In genomic region chr7:98617960-98618418, GRCh38 we compare ENCODE assay signal across 1 cellular context.
TF ChIP-seq lines count a peak whose summit lies in the region.

No MANE protein-coding gene starts in this region.

TF ChIP-seq in HEK293, 187 proteins besides CTCF, POLR2A, EP300 and RAD21 (continued from another document):
- TF ChIP-seq PRDM10 (tag by site-specific recombination; IDR thresholded peaks at IDR 0.05), result no peak
- no peak for TF ChIP-seq ZNF23 (tag by site-specific recombination; IDR thresholded peaks at IDR 0.05; ENCODE audit: borderline replicate concordance)
- no peak for TF ChIP-seq MZF1 (tag by site-specific recombination; IDR thresholded peaks at IDR 0.05; ENCODE audit: borderline replicate concordance)
- no peak for TF ChIP-seq ZNF214 (tag by site-specific recombination; IDR thresholded peaks at IDR 0.05; ENCODE audit: borderline replicate concordance)
- no peak for TF ChIP-seq ZBTB21 (tag by site-specific recombination; IDR thresholded peaks at IDR 0.05)
- TF ChIP-seq ZBTB8A (tag by site-specific recombination; IDR thresholded peaks at IDR 0.05), result no peak
- TF ChIP-seq ZNF548 (tag by site-specific recombination; IDR thresholded peaks at IDR 0.05), result no peak
- peak; percentile 71; the same call in 1 of the 2 replicates for TF ChIP-seq ZNF777 (tag by site-specific recombination; IDR thresholded peaks at IDR 0.05; ENCODE audit: borderline replicate concordance)
- TF ChIP-seq KLF8 (tag by site-specific recombination; IDR thresholded peaks at IDR 0.05), result no peak
- TF ChIP-seq PRDM1 (tag by site-specific recombination; IDR thresholded peaks at IDR 0.05), result no peak
- no peak for TF ChIP-seq ZNF138 (tag by site-specific recombination; IDR thresholded peaks at IDR 0.05; ENCODE audit: borderline replicate concordance)
- TF ChIP-seq ZNF704 (tag by site-specific recombination; IDR thresholded peaks at IDR 0.05), result no peak
- TF ChIP-seq ZSCAN4 (tag by site-specific recombination; IDR thresholded peaks at IDR 0.05), result no peak
- 0 out of 2 replicates have a peak, but pooled peaks have one; percentile 30 for TF ChIP-seq ZNF335 (tag by site-specific recombination; conservative IDR thresholded peaks at IDR 0.05)
- no peak for TF ChIP-seq ZNF677 (tag by site-specific recombination; IDR thresholded peaks at IDR 0.05)
- TF ChIP-seq ZNF202 (tag by site-specific recombination; IDR thresholded peaks at IDR 0.05; ENCODE audit: borderline replicate concordance), result no peak
- TF ChIP-seq ZNF157 (tag by site-specific recombination; IDR thresholded peaks at IDR 0.05), result no peak
- no peak; the same call in 1 of the 2 replicates for TF ChIP-seq ZNF76 (tag by site-specific recombination; IDR thresholded peaks at IDR 0.05; ENCODE audit: borderline replicate concordance, low read depth)
- peak; percentile 66 for TF ChIP-seq ZIC2 (tag by site-specific recombination; IDR thresholded peaks at IDR 0.05)
- TF ChIP-seq ZNF423 (tag by site-specific recombination; IDR thresholded peaks at IDR 0.05), result no peak
- TF ChIP-seq ZNF362 (tag by site-specific recombination; IDR thresholded peaks at IDR 0.05), result no peak
- TF ChIP-seq ZNF600 (tag by site-specific recombination; IDR thresholded peaks at IDR 0.05), result 0 out of 2 replicates have a peak, but pooled peaks have one; percentile 12
- no peak for TF ChIP-seq BCL11A (tag by site-specific recombination; IDR thresholded peaks at IDR 0.05; ENCODE audit: low read depth)
- no peak for TF ChIP-seq ZNF843 (tag by site-specific recombination; IDR thresholded peaks at IDR 0.05)
- TF ChIP-seq ZNF830 (tag by site-specific recombination; IDR thresholded peaks at IDR 0.05; ENCODE audit: low read depth), result no peak
- TF ChIP-seq ZNF639 (tag by site-specific recombination; IDR thresholded peaks at IDR 0.05), result no peak
- no peak for TF ChIP-seq ZNF274 (IDR thresholded peaks at IDR 0.05; ENCODE audit: low read length)
- no peak for TF ChIP-seq ZNF274 (tag by site-specific recombination; IDR thresholded peaks at IDR 0.05; ENCODE audit: borderline replicate concordance)
- TF ChIP-seq, protein P1, sequence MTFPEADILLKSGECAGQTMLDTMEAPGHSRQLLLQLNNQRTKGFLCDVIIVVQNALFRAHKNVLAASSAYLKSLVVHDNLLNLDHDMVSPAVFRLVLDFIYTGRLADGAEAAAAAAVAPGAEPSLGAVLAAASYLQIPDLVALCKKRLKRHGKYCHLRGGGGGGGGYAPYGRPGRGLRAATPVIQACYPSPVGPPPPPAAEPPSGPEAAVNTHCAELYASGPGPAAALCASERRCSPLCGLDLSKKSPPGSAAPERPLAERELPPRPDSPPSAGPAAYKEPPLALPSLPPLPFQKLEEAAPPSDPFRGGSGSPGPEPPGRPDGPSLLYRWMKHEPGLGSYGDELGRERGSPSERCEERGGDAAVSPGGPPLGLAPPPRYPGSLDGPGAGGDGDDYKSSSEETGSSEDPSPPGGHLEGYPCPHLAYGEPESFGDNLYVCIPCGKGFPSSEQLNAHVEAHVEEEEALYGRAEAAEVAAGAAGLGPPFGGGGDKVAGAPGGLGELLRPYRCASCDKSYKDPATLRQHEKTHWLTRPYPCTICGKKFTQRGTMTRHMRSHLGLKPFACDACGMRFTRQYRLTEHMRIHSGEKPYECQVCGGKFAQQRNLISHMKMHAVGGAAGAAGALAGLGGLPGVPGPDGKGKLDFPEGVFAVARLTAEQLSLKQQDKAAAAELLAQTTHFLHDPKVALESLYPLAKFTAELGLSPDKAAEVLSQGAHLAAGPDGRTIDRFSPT (tag by site-specific recombination; IDR thresholded peaks at IDR 0.05), result no peak
- TF ChIP-seq ZNF211 (tag by site-specific recombination; IDR thresholded peaks at IDR 0.05; ENCODE audit: low read depth), result no peak
- peak; percentile 56 for TF ChIP-seq ZBTB26 (tag by site-specific recombination; optimal IDR thresholded peaks at IDR 0.05)
- no peak for TF ChIP-seq MYNN (tag by site-specific recombination; IDR thresholded peaks at IDR 0.05; ENCODE audit: borderline replicate concordance)
